Comparison of ENCODE assay signal across 8 cellular contexts in genomic region chr5:159228097-159228496, GRCh38. TPM values are rescaled to one million over a fixed set of nuclear protein-coding genes. Genes with fewer than 3 reads are reported as not detected.
A peak's percentile ranks its signal among the peaks of the same experiment; 100 is the strongest.
DNase-seq lines count a peak whose midpoint lies in the region; TF ChIP-seq lines count a peak whose summit lies in the region.
"Not testable (repeated sequence)": the region's sequence is repeated elsewhere in the genome, so short reads cannot be mapped to it uniquely, and the experiment has no call there.

No MANE protein-coding gene starts in this region.

- DNase-seq in COLO668 (lab: John Stamatoyannopoulos, UW; ENCODE audit: unreplicated experiment), result peak; percentile 38
- peak; percentile 77 for DNase-seq in HT1080 (ENCODE audit: low read depth)
- peak; percentile 15 for DNase-seq in NCI-H2029 (lab: John Stamatoyannopoulos, UW)
- DNase-seq in NCI-H774 (lab: John Stamatoyannopoulos, UW), result peak; percentile 42
- peak; percentile 86 to 92 for DNase-seq in SJCRH30
- DNase-seq in brain microvascular endothelial cell, result peak; percentile 21
- DNase-seq in fibroblast of the aortic adventitia (ENCODE audit: low read depth), result peak; percentile 16
- DNase-seq in neural progenitor cell (ENCODE audit: low spot score), result not testable (repeated sequence)

- H3K27ac Mint-ChIP-seq in neural progenitor cell, result peak overlapping the region; percentile 61

- in situ Hi-C loops in brain microvascular endothelial cell (cut with HindIII; ENCODE audit: low pct_ligation_motif_present, low sequenced_read_pairs), result not testable (repeated sequence)

- H3K4me1 ChIP-seq in SJCRH30 (peaks cover 19% of the 10 kb centered on the region), neural progenitor cell (peaks cover 12% of the 10 kb centered on the region)

- not testable (repeated sequence) for H4K20me1 ChIP-seq in neural progenitor cell (ENCODE audit: low read depth)

- not testable (repeated sequence) for H3F3A ChIP-seq in neural progenitor cell (ENCODE audit: low read depth)

- TF ChIP-seq CTCF in brain microvascular endothelial cell (IDR thresholded peaks at IDR 0.05; ENCODE audit: low read depth, low read length, missing control alignments); fibroblast of the aortic adventitia (IDR thresholded peaks at IDR 0.05; ENCODE audit: insufficient read depth, low read length); neural progenitor cell (IDR thresholded peaks at IDR 0.05): not testable (repeated sequence)

- not testable (repeated sequence) for H3K27me3 Mint-ChIP-seq in neural progenitor cell (ENCODE audit: insufficient read depth, low read depth)

- not testable (repeated sequence) for H3K36me3 ChIP-seq in SJCRH30; brain microvascular endothelial cell (replicated peaks); neural progenitor cell

- not testable (repeated sequence) for H3K4me3 Mint-ChIP-seq in neural progenitor cell

- H3K9ac ChIP-seq in neural progenitor cell, result not testable (repeated sequence)

- not testable (repeated sequence) for H3K9me3 ChIP-seq in SJCRH30 (replicated peaks); neural progenitor cell (ENCODE audit: low read depth)

- not testable (repeated sequence) for H3K27me3 ChIP-seq in SJCRH30; brain microvascular endothelial cell (replicated peaks)
- H3K27me3 ChIP-seq in neural progenitor cell, result peaks cover 38% of the 10 kb centered on the region

- peak overlapping the region; percentile 80 for H3K27ac ChIP-seq in SJCRH30
- H3K27ac ChIP-seq in brain microvascular endothelial cell, neural progenitor cell: not testable (repeated sequence)

- H2AFZ ChIP-seq in neural progenitor cell (replicated peaks), result not testable (repeated sequence)

- not testable (repeated sequence) for H3K4me2 ChIP-seq in neural progenitor cell

- not testable (repeated sequence) for H3K4me1 Mint-ChIP-seq in neural progenitor cell

- H3K36me3 Mint-ChIP-seq in neural progenitor cell, result not testable (repeated sequence)

- H3K4me3 ChIP-seq in SJCRH30; brain microvascular endothelial cell (ENCODE audit: low read depth, low read length); fibroblast of the aortic adventitia (ENCODE audit: low read depth, low read length); neural progenitor cell: not testable (repeated sequence)

- H3K79me2 ChIP-seq in neural progenitor cell (ENCODE audit: low read depth), result not testable (repeated sequence)

- H3K9me3 Mint-ChIP-seq in neural progenitor cell, result not testable (repeated sequence)

RNA-seq across cellular contexts. Expression of gene RNF145, which starts 18.7 kb away (rescaled TPM):
- 95.6 and 141 TPM in 2 replicates for total RNA-seq in HT1080 (2014; rRNA removed; shearing (Covaris generic))
- 106 and 126 TPM in 2 replicates for polyA plus RNA-seq in HT1080 (2015; cell fraction: cytosol; rRNA removed)
- 68.2 and 82.3 TPM in 2 replicates for polyA plus RNA-seq in HT1080 (2015; cell fraction: nucleus; rRNA removed)
- 59.0 and 60.9 TPM in 2 replicates for total RNA-seq in SJCRH30 (2014; rRNA removed; shearing (Covaris generic))
- total RNA-seq in fibroblast of the aortic adventitia (ENCODE audit: low replicate concordance) (35.2 and 42.9 TPM in 2 replicates), neural progenitor cell (ENCODE audit: low replicate concordance) (65.2 and 80.0 TPM in 2 replicates)

RNA-seq across cellular contexts. Expression of gene UBLCP1, which starts 35.0 kb away (rescaled TPM):
- 30.1 and 35.8 TPM in 2 replicates for total RNA-seq in HT1080 (2014; rRNA removed; shearing (Covaris generic))
- 41.7 and 52.5 TPM in 2 replicates for polyA plus RNA-seq in HT1080 (2015; cell fraction: cytosol; rRNA removed)
- polyA plus RNA-seq in HT1080 (2015; cell fraction: nucleus; rRNA removed), result 48.3 and 52.0 TPM in 2 replicates
- 26.4 and 28.7 TPM in 2 replicates for total RNA-seq in SJCRH30 (2014; rRNA removed; shearing (Covaris generic))
- total RNA-seq in fibroblast of the aortic adventitia (ENCODE audit: low replicate concordance) (36.5 and 82.8 TPM in 2 replicates), neural progenitor cell (ENCODE audit: low replicate concordance) (43.4 and 79.1 TPM in 2 replicates)
